8 cellular contexts compared by ENCODE assay signal in genomic region chr10:63720072-63720537, GRCh38.
DNase-seq lines count a peak whose midpoint lies in the region; ATAC-seq lines count a peak whose summit lies in the region.

No MANE protein-coding gene starts in this region.

- H3K36me3 ChIP-seq in mesenchymal stem cell (ENCODE audit: control insufficient read depth in 1 of 2, insufficient read depth in 2 of 2, low read depth in 1 of 2, low read length in 2 of 2) (no peaks in the 10 kb centered on the region), MG63 (no peaks in the 10 kb centered on the region)

- no peak overlapping the region for H3K4me2 ChIP-seq in mesenchymal stem cell (ENCODE audit: low read length, poor library complexity, severe bottlenecking)

- peaks cover 13% of the 10 kb centered on the region for H3K4me1 ChIP-seq in mesenchymal stem cell (ENCODE audit: control insufficient read depth, insufficient read depth, low read depth, low read length)

- WGBS in mesenchymal stem cell = 0% methylated on average over 1 of the region's 6 CpGs

- peak; percentile 42 for ATAC-seq in GM21619 (IDR thresholded peaks at IDR 0.05; ENCODE audit: unreplicated experiment)

- H3K27me3 ChIP-seq in mesenchymal stem cell (ENCODE audit: control insufficient read depth in 1 of 2, insufficient read depth in 1 of 2, low read length in 2 of 2) (no peaks in the 10 kb centered on the region), MG63 (no peaks in the 10 kb centered on the region)

- DNase-seq in DMS53 treated with DMSO at 0.1 percent for 48 hours (lab: John Stamatoyannopoulos, UW; ENCODE audit: unreplicated experiment) (peak; percentile 64), NCI-H1092 treated with DMSO at 0.1 percent for 48 hours (lab: John Stamatoyannopoulos, UW) (peak; percentile 36), T-helper 2 cell (peak in 4 of 5 experiments; percentile 16 to 56 (median 27)), dedifferentiated amniotic fluid mesenchymal stem cell (ENCODE audit: extremely low spot score) (peak; percentile 46), mesenchymal stem cell (peak; percentile 49), MG63 (no peak)
- DNase-seq in stimulated activated naive CD4-positive, alpha-beta T cell treated with Interleukin-2 at 50 U/mL for 16 hours (lab: John Stamatoyannopoulos, UW) = peak; percentile 15

- no peak overlapping the region for H3K27ac ChIP-seq in mesenchymal stem cell (ENCODE audit: low read length, poor library complexity, severe bottlenecking)

- no peak overlapping the region for H2BK15ac ChIP-seq in mesenchymal stem cell (ENCODE audit: low read depth, poor library complexity, severe bottlenecking)

- no peaks in the 10 kb centered on the region for H3K9me3 ChIP-seq in mesenchymal stem cell (ENCODE audit: control insufficient read depth, low read length)
- H3K9me3 ChIP-seq in MG63 = no peaks in the 10 kb centered on the region

- H3K4me3 ChIP-seq in mesenchymal stem cell (ENCODE audit: insufficient read depth in 1 of 2, low read depth in 1 of 2, low read length in 2 of 2) (peak overlapping the region in 1 of 2 experiments; percentile 70), MG63 (no peak overlapping the region)

- no peak overlapping the region for H4K8ac ChIP-seq in mesenchymal stem cell (ENCODE audit: low read length)

- no peak overlapping the region for H2BK5ac ChIP-seq in mesenchymal stem cell (ENCODE audit: low read depth, low read length, poor library complexity, severe bottlenecking)

- no peak overlapping the region for H3K23ac ChIP-seq in mesenchymal stem cell (ENCODE audit: low read length in 2 of 2)

- H3K79me1 ChIP-seq in mesenchymal stem cell (replicated peaks; ENCODE audit: low read length, poor library complexity, severe bottlenecking) = no peaks in the 10 kb centered on the region

- H3K14ac ChIP-seq in mesenchymal stem cell (ENCODE audit: low read length in 2 of 2) = no peak overlapping the region

- H2BK12ac ChIP-seq in mesenchymal stem cell (ENCODE audit: low read length in 2 of 2) = no peak overlapping the region

- H2BK120ac ChIP-seq in mesenchymal stem cell (ENCODE audit: low read depth, low read length) = no peak overlapping the region

- H2AFZ ChIP-seq in mesenchymal stem cell (ENCODE audit: low read depth, low read length) = no peak overlapping the region

- H2AK5ac ChIP-seq in mesenchymal stem cell (ENCODE audit: low read length, severe bottlenecking) = no peak overlapping the region

- peak overlapping the region; percentile 77 for H3K9ac ChIP-seq in mesenchymal stem cell (ENCODE audit: low read length)

- no peak overlapping the region for H4K91ac ChIP-seq in mesenchymal stem cell (ENCODE audit: low read length)

- H3K18ac ChIP-seq in mesenchymal stem cell (ENCODE audit: low read depth in 1 of 2, low read length in 2 of 2) = no peak overlapping the region

- no peak overlapping the region for H3K4ac ChIP-seq in mesenchymal stem cell (ENCODE audit: low read depth in 1 of 2, low read length in 2 of 2)
